8 cellular contexts compared by ENCODE assay signal in the genomic region with DNA sequence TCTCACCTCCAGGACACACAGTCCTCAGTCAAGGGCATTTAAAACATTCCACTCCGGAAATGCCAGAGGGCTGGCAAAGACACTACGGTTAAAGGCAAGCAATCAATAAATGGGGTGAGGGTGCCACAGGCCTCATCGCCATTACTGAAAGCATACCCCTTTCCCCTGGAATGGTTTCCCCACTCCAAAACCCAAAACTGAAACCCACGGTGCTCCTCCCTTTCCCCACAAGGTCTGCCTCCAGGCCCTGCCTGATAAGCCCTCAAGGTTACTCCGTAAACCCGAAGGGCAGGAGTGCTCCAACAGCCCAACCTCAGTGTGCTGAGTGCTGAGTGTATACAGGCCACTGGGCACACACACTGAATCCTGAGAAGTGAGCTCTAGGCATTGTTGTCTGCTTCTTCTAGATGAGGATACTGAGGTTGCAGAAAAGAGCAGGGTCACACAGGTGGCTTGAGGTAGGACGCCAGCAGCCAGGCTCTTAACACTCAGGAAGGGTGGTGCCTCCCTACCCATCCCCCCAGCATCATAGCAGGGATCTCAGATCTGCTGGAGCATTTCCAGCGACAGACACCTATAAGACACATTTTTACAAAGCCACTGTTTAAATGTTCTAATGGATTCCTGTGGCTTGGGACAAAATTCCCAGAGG. TPM values are rescaled to one million over a fixed set of nuclear protein-coding genes. Genes with fewer than 3 reads are reported as not detected.
DNase-seq lines count a peak whose midpoint lies in the region; ATAC-seq and TF ChIP-seq lines count a peak whose summit lies in the region.

No MANE protein-coding gene starts in this region.

- H3K4me1 ChIP-seq in OCI-LY3 (ENCODE audit: low read length) (peaks cover 31% of the 10 kb centered on the region), right atrium auricular region (peaks cover 0 to 81% of the 10 kb centered on the region in 2 donors)

- H3K9me3 Mint-ChIP-seq in T-helper 2 cell treated with Interferon-gamma antibody and Interleukin-4, amounts not matched to agents 5 μg/mL and 100 μg/mL, for 36 hours = no peaks in the 10 kb centered on the region
- H3K9me3 Mint-ChIP-seq in stimulated activated effector memory CD8-positive, alpha-beta T cell treated with anti-CD3 and anti-CD28 coated beads, Interleukin-12 subunit alpha, Interleukin-12 subunit beta, amount 100 ng/mL, for 72 hours = no peaks in the 10 kb centered on the region

- H2AFZ ChIP-seq in OCI-LY3 (ENCODE audit: low read depth, low read length) = no peak overlapping the region

- no peaks in the 10 kb centered on the region for H3K27me3 Mint-ChIP-seq in T-helper 2 cell treated with Interferon-gamma antibody and Interleukin-4, amounts not matched to agents 5 μg/mL and 100 μg/mL, for 36 hours (ENCODE audit: low read depth)

- ATAC-seq in stimulated activated effector memory CD8-positive, alpha-beta T cell treated with anti-CD3 and anti-CD28 coated beads, Interleukin-12 subunit alpha, Interleukin-12 subunit beta, amount 100 ng/mL, for 72 hours = no peak
- ATAC-seq in HG02588 (IDR thresholded peaks at IDR 0.05; ENCODE audit: unreplicated experiment) (no peak), GM21576 (IDR thresholded peaks at IDR 0.05; ENCODE audit: unreplicated experiment) (no peak)

- peak overlapping the region; percentile 49 for H3K27ac Mint-ChIP-seq in T-helper 2 cell treated with Interferon-gamma antibody and Interleukin-4, amounts not matched to agents 5 μg/mL and 100 μg/mL, for 36 hours
- peak overlapping the region; percentile 30 for H3K27ac Mint-ChIP-seq in stimulated activated effector memory CD8-positive, alpha-beta T cell treated with anti-CD3 and anti-CD28 coated beads, Interleukin-12 subunit alpha, Interleukin-12 subunit beta, amount 100 ng/mL, for 72 hours

- no peak overlapping the region for H3K9ac ChIP-seq in OCI-LY3 (ENCODE audit: low read length)

- no peak for DNase-seq in T-helper 2 cell treated with Interferon-gamma antibody and Interleukin-4, amounts not matched to agents 5 μg/mL and 100 μg/mL, for 36 hours (ENCODE audit: low spot score)
- no peak for DNase-seq in T-helper 2 cell
- no peak for DNase-seq in right atrium auricular region (ENCODE audit: low spot score)
- DNase-seq in stimulated activated effector memory CD8-positive, alpha-beta T cell treated with anti-CD3 and anti-CD28 coated beads, Interleukin-12 subunit alpha, Interleukin-12 subunit beta, amount 100 ng/mL, for 72 hours (ENCODE audit: low spot score in 2 of 2) = no peak
- no peak for DNase-seq in superior temporal gyrus (ENCODE audit: extremely low spot score)

- no peak for TF ChIP-seq CTCF in OCI-LY3 (IDR thresholded peaks at IDR 0.05; ENCODE audit: low read depth, low read length)
- TF ChIP-seq CTCF in right atrium auricular region (IDR thresholded peaks at IDR 0.05) = no peak

- H3K36me3 Mint-ChIP-seq in T-helper 2 cell treated with Interferon-gamma antibody and Interleukin-4, amounts not matched to agents 5 μg/mL and 100 μg/mL, for 36 hours (ENCODE audit: low read depth) = peaks cover 17% of the 10 kb centered on the region
- peaks cover 21% of the 10 kb centered on the region for H3K36me3 Mint-ChIP-seq in stimulated activated effector memory CD8-positive, alpha-beta T cell treated with anti-CD3 and anti-CD28 coated beads, Interleukin-12 subunit alpha, Interleukin-12 subunit beta, amount 100 ng/mL, for 72 hours

- peak overlapping the region; percentile 24 for H3K4me3 Mint-ChIP-seq in T-helper 2 cell treated with Interferon-gamma antibody and Interleukin-4, amounts not matched to agents 5 μg/mL and 100 μg/mL, for 36 hours
- no peak overlapping the region for H3K4me3 Mint-ChIP-seq in stimulated activated effector memory CD8-positive, alpha-beta T cell treated with anti-CD3 and anti-CD28 coated beads, Interleukin-12 subunit alpha, Interleukin-12 subunit beta, amount 100 ng/mL, for 72 hours

- no peaks in the 10 kb centered on the region for H3K36me3 ChIP-seq in OCI-LY3 (replicated peaks; ENCODE audit: low read depth, low read length)
- no peaks in the 10 kb centered on the region for H3K36me3 ChIP-seq in right atrium auricular region

- H3K4me3 ChIP-seq in OCI-LY3 (ENCODE audit: low read length) = no peak overlapping the region
- no peak overlapping the region for H3K4me3 ChIP-seq in right atrium auricular region

- peaks cover 36% of the 10 kb centered on the region for H3K4me1 Mint-ChIP-seq in T-helper 2 cell treated with Interferon-gamma antibody and Interleukin-4, amounts not matched to agents 5 μg/mL and 100 μg/mL, for 36 hours (ENCODE audit: low read depth)
- H3K4me1 Mint-ChIP-seq in stimulated activated effector memory CD8-positive, alpha-beta T cell treated with anti-CD3 and anti-CD28 coated beads, Interleukin-12 subunit alpha, Interleukin-12 subunit beta, amount 100 ng/mL, for 72 hours = peaks cover 94% of the 10 kb centered on the region

- no peaks in the 10 kb centered on the region for H3K27me3 ChIP-seq in OCI-LY3 (ENCODE audit: low read depth, low read length)
- H3K27me3 ChIP-seq in right atrium auricular region = no peaks in the 10 kb centered on the region

- H3K27ac ChIP-seq in OCI-LY3 (ENCODE audit: low read length) (no peak overlapping the region), right atrium auricular region (peak overlapping the region; percentile 42 to 50)

- H3K9me3 ChIP-seq in OCI-LY3 (ENCODE audit: insufficient read depth, low read length) (no peaks in the 10 kb centered on the region), right atrium auricular region (no peaks in the 10 kb centered on the region)

- H3K79me2 ChIP-seq in OCI-LY3 (ENCODE audit: low read length) = no peaks in the 10 kb centered on the region

- peak overlapping the region; percentile 39 for H3K4me2 ChIP-seq in OCI-LY3 (ENCODE audit: low read length)

- H4K20me1 ChIP-seq in OCI-LY3 (ENCODE audit: insufficient read depth, low read length) = no peaks in the 10 kb centered on the region

RNA-seq across cellular contexts. Expression of a gene that starts 29.0 kb away (rescaled TPM):
- total RNA-seq in right atrium auricular region = 10 to 100 TPM; 15.2 to 16.6 TPM
